In genomic region chr6:28354688-28355554, GRCh38 we compare ENCODE assay signal across 8 cellular contexts. TPM values are rescaled to one million over a fixed set of nuclear protein-coding genes. Genes with fewer than 3 reads are reported as not detected.
DNase-seq lines count a peak whose midpoint lies in the region; ATAC-seq and TF ChIP-seq lines count a peak whose summit lies in the region.

No MANE protein-coding gene starts in this region.

- H3K4me1 ChIP-seq in neutrophil (ENCODE audit: control insufficient read depth in 1 of 2, insufficient read depth in 1 of 2, low read depth in 1 of 2, low read length in 1 of 2) = peaks cover 29 to 30% of the 10 kb centered on the region in 2 experiments

- no peaks in the 10 kb centered on the region for H3K27me3 ChIP-seq in neutrophil

- DNase-seq in AG10803 (ENCODE audit: low read depth) = no peak
- no peak for DNase-seq in LNCaP clone FGC (ENCODE audit: low read depth)
- no peak for DNase-seq in posterior vena cava (ENCODE audit: low spot score)

- H3K27ac Mint-ChIP-seq in dendritic cell treated with granulocyte-macrophage colony-stimulating factor and Interleukin-4, amounts not matched to agents 40 ng/mL and 50 ng/mL, for 4 days = peak overlapping the region; percentile 87

- no peaks in the 10 kb centered on the region for H3K27me3 Mint-ChIP-seq in dendritic cell treated with granulocyte-macrophage colony-stimulating factor and Interleukin-4, amounts not matched to agents 40 ng/mL and 50 ng/mL, for 4 days

- TF ChIP-seq CTCF in AG10803 (conservative IDR thresholded peaks at IDR 0.05; ENCODE audit: low read length) = no peak
- no peak for TF ChIP-seq CTCF in LNCaP clone FGC (IDR thresholded peaks at IDR 0.05; ENCODE audit: control insufficient read depth, extremely low read depth, insufficient read depth)
- no peak for TF ChIP-seq CTCF in neutrophil (IDR thresholded peaks at IDR 0.05)

- H3K27ac ChIP-seq in neutrophil = peak overlapping the region; percentile 76

- no peak for ATAC-seq in HG02623 (IDR thresholded peaks at IDR 0.05; ENCODE audit: unreplicated experiment)
- no peak for ATAC-seq in GM21423 (IDR thresholded peaks at IDR 0.05; ENCODE audit: unreplicated experiment)
- no peak for ATAC-seq in HG03045 (IDR thresholded peaks at IDR 0.05; ENCODE audit: unreplicated experiment)

- H3K36me3 ChIP-seq in neutrophil = no peaks in the 10 kb centered on the region

- H3K4me3 Mint-ChIP-seq in dendritic cell treated with granulocyte-macrophage colony-stimulating factor and Interleukin-4, amounts not matched to agents 40 ng/mL and 50 ng/mL, for 4 days = peak overlapping the region; percentile 82

- intact Hi-C loops in dendritic cell treated with granulocyte-macrophage colony-stimulating factor and Interleukin-4, amounts not matched to agents 40 ng/mL and 50 ng/mL, for 4 days (cut with micrococcal nuclease) = loop anchor here (5.0 to 10.0 kb wide), 2 partner anchors 103 to 450 kb away; partner anchors contain the start of gene ZKSCAN4
- intact Hi-C loops in posterior vena cava (cut with DNase I) = loop anchor here (10.0 kb wide), 1 partner anchor 220 kb away; no protein-coding TSS in a partner anchor

- peaks cover 69% of the 10 kb centered on the region for H3K4me1 Mint-ChIP-seq in dendritic cell treated with granulocyte-macrophage colony-stimulating factor and Interleukin-4, amounts not matched to agents 40 ng/mL and 50 ng/mL, for 4 days (ENCODE audit: low read depth)

- no peaks in the 10 kb centered on the region for H3K9me3 Mint-ChIP-seq in dendritic cell treated with granulocyte-macrophage colony-stimulating factor and Interleukin-4, amounts not matched to agents 40 ng/mL and 50 ng/mL, for 4 days

- H3K4me3 ChIP-seq in AG10803 (ENCODE audit: low read length) = peak overlapping the region; percentile 86
- peak overlapping the region; percentile 62 for H3K4me3 ChIP-seq in LNCaP clone FGC (ENCODE audit: low read depth, low read length)
- peak overlapping the region; percentile 62 to 81 for H3K4me3 ChIP-seq in neutrophil (ENCODE audit: low read depth in 1 of 2, low read length in 1 of 2)

- H3K36me3 Mint-ChIP-seq in dendritic cell treated with granulocyte-macrophage colony-stimulating factor and Interleukin-4, amounts not matched to agents 40 ng/mL and 50 ng/mL, for 4 days (ENCODE audit: low read depth) = peaks cover 17% of the 10 kb centered on the region

- no peaks in the 10 kb centered on the region for H3K9me3 ChIP-seq in neutrophil

RNA-seq across cellular contexts. Expression of gene ZKSCAN3, which starts 5.2 kb away (rescaled TPM):
- total RNA-seq in posterior vena cava = 1 to 10 TPM; 4.0 to 4.5 TPM

RNA-seq across cellular contexts. Expression of gene ZSCAN31, which starts 19.0 kb away (rescaled TPM):
- total RNA-seq in posterior vena cava = 10 to 100 TPM; 13.1 to 14.6 TPM

RNA-seq across cellular contexts. Expression of gene ZSCAN12, which starts 44.6 kb away (rescaled TPM):
- 1 to 10 TPM; 4.2 to 5.0 TPM for total RNA-seq in posterior vena cava
